18 cellular contexts compared by ENCODE assay signal in genomic region chr2:86284401-86284841, GRCh38. TPM values are rescaled to one million over a fixed set of nuclear protein-coding genes. Genes with fewer than 3 reads are reported as not detected.
A peak's percentile ranks its signal among the peaks of the same experiment; 100 is the strongest.
DNase-seq lines count a peak whose midpoint lies in the region; ATAC-seq and TF ChIP-seq lines count a peak whose summit lies in the region.
"Had no signal": no experiment of that assay in that cellular context is flagged by ENCODE, and none has a peak within 500 bp of the region (broad histone marks: within the 10 kb centered on the region; RNA-seq: fewer than 3 reads in every experiment).

No MANE protein-coding gene starts in this region.

- no peak overlapping the region for H3K4me3 ChIP-seq in WERI-Rb-1 (ENCODE audit: low read depth, low read length)
- H3K4me3 ChIP-seq: A549, SK-N-MC had no signal

- H3K36me3 Mint-ChIP-seq in progenitor cell of endocrine pancreas (ENCODE audit: insufficient read depth) (no peaks in the 10 kb centered on the region), MCF 10A (ENCODE audit: insufficient read depth, unreplicated experiment) (no peaks in the 10 kb centered on the region)
- H3K36me3 Mint-ChIP-seq: natural killer cell treated with Interleukin-12 subunit alpha and Interleukin-12 subunit beta and Interleukin-15 and Interleukin-18, amount 100 ng/mL, for 72 hours had no signal

- no peak overlapping the region for H3K4me3 Mint-ChIP-seq in progenitor cell of endocrine pancreas (ENCODE audit: low read depth)
- no peak overlapping the region for H3K4me3 Mint-ChIP-seq in MCF 10A (ENCODE audit: unreplicated experiment)
- H3K4me3 Mint-ChIP-seq: natural killer cell treated with Interleukin-12 subunit alpha and Interleukin-12 subunit beta and Interleukin-15 and Interleukin-18, amount 100 ng/mL, for 72 hours had no signal

- peaks cover 7% of the 10 kb centered on the region for H3K36me3 ChIP-seq in WERI-Rb-1

- ATAC-seq in Right ventricle myocardium inferior: peak; percentile 85
- peak; percentile 41 for ATAC-seq in left lobe of liver
- ATAC-seq: A549 had no signal

- CTCF ChIA-PET in MCF 10A (lab: Yijun Ruan, JAX): interaction anchor here (0.5 to 1.8 kb wide), 2 partner anchors 11 to 483 kb away, joined by 4 to 6 read pairs; no protein-coding TSS in a partner anchor

- no peak for TF ChIP-seq CTCF in WERI-Rb-1 (IDR thresholded peaks at IDR 0.05; ENCODE audit: low read depth, low read length)
- TF ChIP-seq CTCF in progenitor cell of endocrine pancreas (IDR thresholded peaks at IDR 0.05; ENCODE audit: unreplicated experiment): no peak
- TF ChIP-seq CTCF in MCF 10A (IDR thresholded peaks at IDR 0.05; ENCODE audit: unreplicated experiment): no peak

- POLR2A ChIA-PET in MCF 10A (lab: Yijun Ruan, JAX): no interaction called here

- H3K4me1 Mint-ChIP-seq in progenitor cell of endocrine pancreas (ENCODE audit: low read depth) (peaks cover 16% of the 10 kb centered on the region), MCF 10A (ENCODE audit: insufficient read depth, unreplicated experiment) (no peaks in the 10 kb centered on the region)

- BruUV-seq in MCF 10A (replicated peaks; lab: Mats Ljungman, UMichigan): no TSS peak

- H3K27ac Mint-ChIP-seq in progenitor cell of endocrine pancreas (peak overlapping the region; percentile 25), MCF 10A (ENCODE audit: low read depth, unreplicated experiment) (no peak overlapping the region)
- H3K27ac Mint-ChIP-seq: natural killer cell treated with Interleukin-12 subunit alpha and Interleukin-12 subunit beta and Interleukin-15 and Interleukin-18, amount 100 ng/mL, for 72 hours had no signal

- H3K27me3 ChIP-seq in WERI-Rb-1 (ENCODE audit: insufficient read depth, low read depth, severe bottlenecking): no peaks in the 10 kb centered on the region

- H3K27me3 Mint-ChIP-seq in progenitor cell of endocrine pancreas: peaks cover 3% of the 10 kb centered on the region
- H3K27me3 Mint-ChIP-seq in MCF 10A (ENCODE audit: insufficient read depth, unreplicated experiment): peaks cover 52% of the 10 kb centered on the region

- no peaks in the 10 kb centered on the region for H3K9me3 ChIP-seq in WERI-Rb-1 (ENCODE audit: severe bottlenecking)
- H3K9me3 ChIP-seq: A549 had no signal

- intact Hi-C loops in Right ventricle myocardium inferior (cut with DNase I): no loop called here
- intact Hi-C loops in MCF 10A (cut with micrococcal nuclease): no loop called here

- DNase-seq in WERI-Rb-1 (no peak), Right ventricle myocardium inferior (ENCODE audit: missing footprints) (peak; percentile 82), left lobe of liver (ENCODE audit: low spot score) (no peak), progenitor cell of endocrine pancreas (ENCODE audit: low spot score, unreplicated experiment) (no peak), germinal center (ENCODE audit: low spot score) (no peak), NCI-H446 (lab: John Stamatoyannopoulos, UW) (no peak), MCF 10A (ENCODE audit: unreplicated experiment) (no peak)
- no peak for DNase-seq in effector CD8-positive, alpha-beta T cell (lab: John Stamatoyannopoulos, UW)
- DNase-seq: activated CD4-positive, alpha-beta T cell treated with anti-CD3 and anti-CD28 coated beads, Interleukin-2, amount 50 U/mL, for 4 hours; activated gamma-delta T cell treated with Interleukin-2 at 50 U/mL for 16 hours; effector memory CD4-positive, alpha-beta T cell; HCEC 1CT; NCI-H1105; NCI-H2029 treated with DMSO at 0.1 percent for 48 hours; stimulated activated CD8-positive, alpha-beta memory T cell treated with anti-CD3 and anti-CD28 coated beads, Interleukin-4, amount 100 ng/mL, for 48 hours had no signal

- H3K27ac ChIP-seq in WERI-Rb-1: 0 out of 2 replicates have a peak overlapping the region, but pooled peaks have one; percentile 18
- H3K27ac ChIP-seq: A549, SK-N-MC had no signal

- H3K9me3 Mint-ChIP-seq in progenitor cell of endocrine pancreas (ENCODE audit: low read depth): no peaks in the 10 kb centered on the region
- no peaks in the 10 kb centered on the region for H3K9me3 Mint-ChIP-seq in MCF 10A (ENCODE audit: unreplicated experiment)
- H3K9me3 Mint-ChIP-seq: natural killer cell treated with Interleukin-12 subunit alpha and Interleukin-12 subunit beta and Interleukin-15 and Interleukin-18, amount 100 ng/mL, for 72 hours had no signal

RNA-seq across cellular contexts. Expression of gene REEP1, which starts 53.0 kb away (rescaled TPM):
- total RNA-seq in Right ventricle myocardium inferior (23.6 TPM), left lobe of liver (0.50 TPM), progenitor cell of endocrine pancreas (12.0 and 14.2 TPM in 2 replicates), MCF 10A (2022) (0.32 TPM in 1 of 2 replicates, not detected in the other)
- total RNA-seq: natural killer cell treated with Interleukin-12 subunit alpha and Interleukin-12 subunit beta and Interleukin-15 and Interleukin-18, amount 100 ng/mL, for 72 hours had no signal
